ENCODE assay signal across 19 cellular contexts in genomic region chr6:150567360-150567759, GRCh38. TPM values are rescaled to one million over a fixed set of nuclear protein-coding genes. Genes with fewer than 3 reads are reported as not detected.
DNase-seq lines count a peak whose midpoint lies in the region; ATAC-seq and FAIRE-seq lines count a peak whose summit lies in the region.
"Had no signal": no experiment of that assay in that cellular context is flagged by ENCODE, and none has a peak within 500 bp of the region (broad histone marks: within the 10 kb centered on the region; RNA-seq: fewer than 3 reads in every experiment).

No MANE protein-coding gene starts in this region.

- H3K4me1 Mint-ChIP-seq in activated CD4-positive, alpha-beta T cell treated with anti-CD3 and anti-CD28 coated beads for 36 hours = no peaks in the 10 kb centered on the region
- H3K4me1 Mint-ChIP-seq: activated naive CD4-positive, alpha-beta T cell treated with anti-CD3 and anti-CD28 coated beads, Interleukin-2, amount 50 U/mL, for 24 hours had no signal

- H3K36me3 Mint-ChIP-seq in activated CD4-positive, alpha-beta T cell treated with anti-CD3 and anti-CD28 coated beads for 36 hours (ENCODE audit: low read depth) = no peaks in the 10 kb centered on the region
- H3K36me3 Mint-ChIP-seq: activated naive CD4-positive, alpha-beta T cell treated with anti-CD3 and anti-CD28 coated beads, Interleukin-2, amount 50 U/mL, for 24 hours had no signal

- H3K27me3 Mint-ChIP-seq in activated CD4-positive, alpha-beta T cell treated with anti-CD3 and anti-CD28 coated beads for 36 hours = peaks cover 23% of the 10 kb centered on the region

- no peaks in the 10 kb centered on the region for H3K9me3 Mint-ChIP-seq in activated CD4-positive, alpha-beta T cell treated with anti-CD3 and anti-CD28 coated beads for 36 hours (ENCODE audit: low read depth)

- ATAC-seq in activated CD4-positive, alpha-beta T cell treated with anti-CD3 and anti-CD28 coated beads for 36 hours = no peak
- ATAC-seq: pancreas had no signal

- CTCF ChIA-PET in activated CD4-positive, alpha-beta T cell treated with anti-CD3 and anti-CD28 coated beads for 36 hours (lab: Charles Lee) = no interaction called here

- H3K27ac Mint-ChIP-seq in activated CD4-positive, alpha-beta T cell treated with anti-CD3 and anti-CD28 coated beads for 36 hours = no peak overlapping the region
- H3K27ac Mint-ChIP-seq: activated naive CD4-positive, alpha-beta T cell treated with anti-CD3 and anti-CD28 coated beads, Interleukin-2, amount 50 U/mL, for 24 hours; HFFc6 had no signal

- DNase-seq in DMS53 (lab: John Stamatoyannopoulos, UW) (peak; percentile 34), DMS53 treated with DMSO at 0.1 percent for 48 hours (lab: John Stamatoyannopoulos, UW; ENCODE audit: unreplicated experiment) (no peak), NCI-H2227 (lab: John Stamatoyannopoulos, UW; ENCODE audit: unreplicated experiment) (peak; percentile 24), foreskin melanocyte (peak; percentile 99), pulmonary artery endothelial cell (ENCODE audit: low read depth, low spot score) (peak; percentile 3), RCC 7860 (ENCODE audit: low spot score) (no peak), GOT3 (lab: John Stamatoyannopoulos, UW) (no peak)
- no peak for DNase-seq in activated CD4-positive, alpha-beta T cell treated with anti-CD3 and anti-CD28 coated beads for 36 hours
- DNase-seq: 8988T; activated CD4-positive, alpha-beta T cell treated with anti-CD3 and anti-CD28 coated beads, Interleukin-2, amount 50 U/mL, for 4 hours; activated T-cell treated with anti-CD3 and anti-CD28 coated beads, Interleukin-2, amount 50 U/mL, for 1 hour; HFFc6; NCI-H510A; pancreas; stimulated activated CD4-positive, alpha-beta T cell treated with anti-CD3 and anti-CD28 coated beads, Interleukin-12 subunit alpha, Interleukin-12 subunit beta, amount 100 ng/mL, for 4 hours; stimulated activated naive CD4-positive, alpha-beta T cell; upper lobe of left lung had no signal

- intact Hi-C loops in activated CD4-positive, alpha-beta T cell treated with anti-CD3 and anti-CD28 coated beads for 36 hours (cut with DNase I, micrococcal nuclease) = no loop called here

- no peak for FAIRE-seq in RCC 7860 (lab: Jason Lieb, UNC)
- FAIRE-seq: pancreas had no signal

- no peak overlapping the region for H3K4me3 Mint-ChIP-seq in activated CD4-positive, alpha-beta T cell treated with anti-CD3 and anti-CD28 coated beads for 36 hours
- H3K4me3 Mint-ChIP-seq: activated naive CD4-positive, alpha-beta T cell treated with anti-CD3 and anti-CD28 coated beads, Interleukin-2, amount 50 U/mL, for 24 hours; HFFc6 had no signal

- POLR2A ChIA-PET in activated CD4-positive, alpha-beta T cell treated with anti-CD3 and anti-CD28 coated beads for 36 hours (lab: Charles Lee) = no interaction called here

RNA-seq across cellular contexts. Expression of gene PLEKHG1, which starts 32.3 kb away (rescaled TPM):
- 38.9 and 50.0 TPM in 2 replicates for total RNA-seq in pulmonary artery endothelial cell
- 10 to 100 TPM in 1 of 2 experiments, 1 to 10 TPM in 1; 8.2 to 11.6 TPM for total RNA-seq in activated CD4-positive, alpha-beta T cell treated with anti-CD3 and anti-CD28 coated beads for 36 hours
- total RNA-seq: myocyte had no signal

Comparison
In these comparisons a context has a peak if more than half of its experiments do, and no peak if none do; other contexts are left out.
1. DNase-seq: peak in DMS53 (single experiment), NCI-H2227 (single experiment), foreskin melanocyte (single experiment) and pulmonary artery endothelial cell (single experiment); none in DMS53 treated with DMSO at 0.1 percent for 48 hours (single experiment), RCC 7860 (single experiment), GOT3 (single experiment) and activated CD4-positive, alpha-beta T cell treated with anti-CD3 and anti-CD28 coated beads for 36 hours (single experiment).